13 cellular contexts compared by ENCODE assay signal in the genomic region with DNA sequence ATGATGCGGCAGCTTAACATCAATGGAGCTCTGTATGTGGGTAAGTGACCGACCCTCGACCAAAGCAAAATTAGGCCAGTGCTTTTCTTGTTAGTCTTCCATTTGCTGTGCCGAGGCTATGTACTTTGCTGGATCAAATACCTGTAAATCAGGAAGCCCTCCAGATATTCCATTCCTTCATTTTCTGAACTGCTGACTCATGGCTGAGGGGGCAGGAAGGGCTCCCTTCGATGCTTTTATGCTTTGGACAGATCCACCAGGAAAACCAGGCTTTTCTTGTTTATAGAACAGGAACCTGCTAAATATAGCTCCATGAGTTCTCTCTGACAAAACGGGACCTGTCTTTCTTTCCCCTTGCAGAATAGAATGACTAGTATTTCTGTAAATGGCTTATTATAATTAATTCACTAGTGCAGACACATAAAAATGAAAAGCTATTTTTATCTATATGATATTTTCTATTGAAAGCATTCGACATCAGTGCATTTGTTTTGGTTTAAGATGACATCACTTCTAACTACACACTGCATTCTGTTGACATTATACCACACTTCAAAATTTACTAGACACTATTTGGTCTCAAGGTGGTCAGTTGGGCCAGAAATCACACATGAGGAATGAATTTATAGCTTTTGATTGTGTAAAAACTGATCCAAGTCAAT.
DNase-seq lines count a peak whose midpoint lies in the region; ATAC-seq and TF ChIP-seq lines count a peak whose summit lies in the region.
"Had no signal": no experiment of that assay in that cellular context is flagged by ENCODE, and none has a peak within 500 bp of the region (broad histone marks: within the 10 kb centered on the region; RNA-seq: fewer than 3 reads in every experiment).

No MANE protein-coding gene starts in this region.

- no peaks in the 10 kb centered on the region for H3K9me3 ChIP-seq in PC-3 (ENCODE audit: low read length)
- no peaks in the 10 kb centered on the region for H3K9me3 ChIP-seq in fibroblast of lung (ENCODE audit: control insufficient read depth, insufficient read depth, low read depth, low read length)
- H3K9me3 ChIP-seq: BE2C, mucosa of descending colon had no signal

- ATAC-seq in PC-3: peak; percentile 13
- ATAC-seq in GM19023 (IDR thresholded peaks at IDR 0.05; ENCODE audit: unreplicated experiment): no peak
- ATAC-seq: effector memory CD8-positive, alpha-beta T cell had no signal

- H3K27me3 ChIP-seq in PC-3 (ENCODE audit: low read length) (no peaks in the 10 kb centered on the region), fibroblast of lung (ENCODE audit: control insufficient read depth, insufficient read depth, low read length) (no peaks in the 10 kb centered on the region), rectal smooth muscle tissue (ENCODE audit: control insufficient read depth, insufficient read depth, low read length) (peaks cover 2% of the 10 kb centered on the region)
- H3K27me3 ChIP-seq: BE2C had no signal

- intact Hi-C loops in PC-3 (cut with micrococcal nuclease): no loop called here

- H3K9ac ChIP-seq in PC-3 (ENCODE audit: low read length): 0 out of 2 replicates have a peak overlapping the region, but pooled peaks have one; percentile 2
- no peak overlapping the region for H3K9ac ChIP-seq in fibroblast of lung (ENCODE audit: insufficient read depth, low read length)
- H3K9ac ChIP-seq in rectal smooth muscle tissue (ENCODE audit: low read length): no peak overlapping the region

- H2AFZ ChIP-seq in PC-3 (ENCODE audit: low read length): peak overlapping the region; percentile 27; the same call in 1 of the 2 replicates
- no peak overlapping the region for H2AFZ ChIP-seq in fibroblast of lung (ENCODE audit: low read length)

- H3K9me2 ChIP-seq in PC-3 (replicated peaks; ENCODE audit: low read length): no peaks in the 10 kb centered on the region

- H3K4me2 ChIP-seq in PC-3 (ENCODE audit: low read length) (peak overlapping the region; percentile 55), fibroblast of lung (ENCODE audit: extremely low read depth, insufficient read depth, low read length) (peak overlapping the region; percentile 32)

- no peaks in the 10 kb centered on the region for H3K79me2 ChIP-seq in PC-3 (ENCODE audit: low read length)
- no peaks in the 10 kb centered on the region for H3K79me2 ChIP-seq in fibroblast of lung (ENCODE audit: control insufficient read depth, insufficient read depth, low read length)

- no peaks in the 10 kb centered on the region for H4K20me1 ChIP-seq in PC-3 (ENCODE audit: low read length)
- no peaks in the 10 kb centered on the region for H4K20me1 ChIP-seq in fibroblast of lung (ENCODE audit: control insufficient read depth, extremely low read depth, insufficient read depth, low read length)

- DNase-seq in Caki2 (ENCODE audit: low read depth) (peak; percentile 16), PC-3 (peak; percentile 88), fibroblast of lung (ENCODE audit: low read depth in 2 of 2) (peak; percentile 47 to 56), activated gamma-delta T cell treated with Interleukin-2 at 50 U/mL for 16 hours (no peak)
- DNase-seq in stimulated activated naive CD4-positive, alpha-beta T cell (lab: John Stamatoyannopoulos, UW): no peak
- no peak for DNase-seq in stimulated activated CD4-positive, alpha-beta T cell treated with anti-CD3 and anti-CD28 coated beads, Interleukin-4, amount 100 ng/mL, for 24 hours
- DNase-seq: activated CD8-positive, alpha-beta memory T cell treated with anti-CD3 and anti-CD28 coated beads, Interleukin-2, amount 50 U/mL, for 4 hours; BE2C; effector memory CD8-positive, alpha-beta T cell; mucosa of descending colon; NCI-H446 had no signal

- H3K4me1 ChIP-seq in PC-3 (ENCODE audit: insufficient read depth, low read length) (peaks cover 46% of the 10 kb centered on the region), fibroblast of lung (ENCODE audit: control insufficient read depth, extremely low read depth, insufficient read depth, low read length) (peaks cover 47% of the 10 kb centered on the region), rectal smooth muscle tissue (ENCODE audit: control insufficient read depth, insufficient read depth, low read length) (peaks cover 17% of the 10 kb centered on the region)
- H3K4me1 ChIP-seq: BE2C had no signal

- H3K27ac ChIP-seq in PC-3 (ENCODE audit: low read length) (peak overlapping the region; percentile 66), fibroblast of lung (ENCODE audit: insufficient read depth, low read length) (peak overlapping the region; percentile 71), rectal smooth muscle tissue (ENCODE audit: low read depth, low read length) (peak overlapping the region; percentile 53)

- in situ Hi-C loops in Caki2 (cut with HindIII; ENCODE audit: low pct_unique_long_range_greater_than_20kb, low sequenced_read_pairs): no loop called here

- POLR2A ChIA-PET in PC-3 (lab: Charles Lee; ENCODE audit: unreplicated experiment): interaction anchor here (0.5 kb wide), 1 partner anchor 376 kb away, joined by 3 read pairs; no protein-coding TSS in a partner anchor

- H3K36me3 ChIP-seq in PC-3 (ENCODE audit: low read depth, low read length) (no peaks in the 10 kb centered on the region), fibroblast of lung (ENCODE audit: control insufficient read depth, insufficient read depth, low read length) (no peaks in the 10 kb centered on the region), rectal smooth muscle tissue (ENCODE audit: control insufficient read depth, insufficient read depth, low read length) (no peaks in the 10 kb centered on the region)
- H3K36me3 ChIP-seq: BE2C had no signal

- TF ChIP-seq CTCF in PC-3 (conservative IDR thresholded peaks at IDR 0.05; ENCODE audit: low read depth, low read length): no peak
- no peak for TF ChIP-seq CTCF in fibroblast of lung (conservative IDR thresholded peaks at IDR 0.05 in 1 of 2, IDR thresholded peaks at IDR 0.05 in 1 of 2; ENCODE audit: low read depth in 1 of 2, low read length in 2 of 2)

- H3K4me3 ChIP-seq in PC-3 (ENCODE audit: low read length): no peak overlapping the region
- H3K4me3 ChIP-seq in fibroblast of lung (replicated peaks in 1 of 4; ENCODE audit: control extremely low read depth in 1 of 4, insufficient read depth in 1 of 4, low read depth in 3 of 4, low read length in 4 of 4): no peak overlapping the region
- H3K4me3 ChIP-seq in rectal smooth muscle tissue (ENCODE audit: low read length): no peak overlapping the region
- H3K4me3 ChIP-seq: mucosa of descending colon had no signal

- BruUV-seq in PC-3 (replicated peaks; lab: Mats Ljungman, UMichigan): no TSS peak

- CTCF ChIA-PET in PC-3 (lab: Charles Lee): interaction anchor here (0.6 to 1.7 kb wide), 2 partner anchors 21 to 1078 kb away, joined by 5 to 8 read pairs; no protein-coding TSS in a partner anchor

- H3F3A ChIP-seq in PC-3 (ENCODE audit: low read length, unreplicated experiment): peaks cover 4% of the 10 kb centered on the region

Comparison
In these comparisons a context has a peak if more than half of its experiments do, and no peak if none do; other contexts are left out.
1. DNase-seq: peak in Caki2 (single experiment), PC-3 (single experiment) and fibroblast of lung (2 of 2); none in stimulated activated naive CD4-positive, alpha-beta T cell (0 of 6), activated gamma-delta T cell treated with Interleukin-2 at 50 U/mL for 16 hours (single experiment) and stimulated activated CD4-positive, alpha-beta T cell treated with anti-CD3 and anti-CD28 coated beads, Interleukin-4, amount 100 ng/mL, for 24 hours (single experiment).
2. Peak in every context shown above with its lines, with median percentiles within 50 percentile points of each other: H3K27ac ChIP-seq.